8 cellular contexts compared by ENCODE assay signal in genomic region chr20:38658879-38659612, GRCh38. TPM values are rescaled to one million over a fixed set of nuclear protein-coding genes. Genes with fewer than 3 reads are reported as not detected.
DNase-seq lines count a peak whose midpoint lies in the region; ATAC-seq and TF ChIP-seq lines count a peak whose summit lies in the region.

No MANE protein-coding gene starts in this region.

- H3K9me3 ChIP-seq in CD4-positive, CD25-positive, alpha-beta regulatory T cell (ENCODE audit: control insufficient read depth in 2 of 2, low read length in 2 of 2) = no peaks in the 10 kb centered on the region
- no peaks in the 10 kb centered on the region for H3K9me3 ChIP-seq in H9 (ENCODE audit: control insufficient read depth, low read depth, low read length)
- no peaks in the 10 kb centered on the region for H3K9me3 ChIP-seq in OCI-LY3 (ENCODE audit: insufficient read depth, low read length)
- H3K9me3 ChIP-seq in ascending aorta = no peaks in the 10 kb centered on the region

- ATAC-seq in CD4-positive, CD25-positive, alpha-beta regulatory T cell (ENCODE audit: low read depth in 2 of 2) = peak in 1 of 2 donors; percentile 60
- ATAC-seq in GM18858 (IDR thresholded peaks at IDR 0.05; ENCODE audit: unreplicated experiment) (no peak), HG03378 (IDR thresholded peaks at IDR 0.05; ENCODE audit: unreplicated experiment) (no peak)

- H3K23ac ChIP-seq in H9 (ENCODE audit: insufficient read length, low read depth, low read length) = no peak overlapping the region

- no peak overlapping the region for H2AK5ac ChIP-seq in H9 (ENCODE audit: insufficient read length, low read length)

- H3K9ac ChIP-seq in H9 (ENCODE audit: extremely low read depth, insufficient read length, low read length) = no peak overlapping the region
- H3K9ac ChIP-seq in OCI-LY3 (ENCODE audit: low read length) = no peak overlapping the region

- H4K5ac ChIP-seq in H9 (ENCODE audit: insufficient read length, low read depth, low read length) = no peak overlapping the region

- H2BK5ac ChIP-seq in H9 (ENCODE audit: insufficient read length, low read length) = no peak overlapping the region

- no peaks in the 10 kb centered on the region for H3K23me2 ChIP-seq in H9 (ENCODE audit: insufficient read length, low read depth, low read length, poor library complexity, severe bottlenecking)

- H3K27ac ChIP-seq in CD4-positive, CD25-positive, alpha-beta regulatory T cell (ENCODE audit: insufficient read depth, low read length, poor library complexity, severe bottlenecking) = no peak overlapping the region
- H3K27ac ChIP-seq in H9 (ENCODE audit: insufficient read length, low read depth, low read length) (no peak overlapping the region), OCI-LY3 (ENCODE audit: low read length) (no peak overlapping the region), ascending aorta (no peak overlapping the region)

- no peak overlapping the region for H3K4me3 ChIP-seq in CD4-positive, CD25-positive, alpha-beta regulatory T cell (ENCODE audit: low read depth, low read length)
- no peak overlapping the region for H3K4me3 ChIP-seq in OCI-LY3 (ENCODE audit: low read length)
- H3K4me3 ChIP-seq in ascending aorta = no peak overlapping the region

- no peak overlapping the region for H2BK20ac ChIP-seq in H9 (ENCODE audit: low read depth, low read length, poor library complexity, severe bottlenecking)

- H4K20me1 ChIP-seq in H9 (ENCODE audit: control insufficient read depth, insufficient read depth, insufficient read length) (no peaks in the 10 kb centered on the region), OCI-LY3 (ENCODE audit: insufficient read depth, low read length) (no peaks in the 10 kb centered on the region)

- H2AFZ ChIP-seq in H9 (ENCODE audit: low read length) (no peak overlapping the region), OCI-LY3 (ENCODE audit: low read depth, low read length) (no peak overlapping the region)

- no peak overlapping the region for H4K91ac ChIP-seq in H9 (ENCODE audit: insufficient read length, low read depth, low read length)

- no peak overlapping the region for H3K4ac ChIP-seq in H9 (ENCODE audit: low read depth, low read length)

- no CpG with 5 or more reads among the region's 10 CpGs for WGBS in H9 (ENCODE audit: extremely low coverage, insufficient read length, low lambda C conversion rate)

- H3K4me1 ChIP-seq in CD4-positive, CD25-positive, alpha-beta regulatory T cell (ENCODE audit: control insufficient read depth, insufficient read depth, low read length, poor library complexity, severe bottlenecking) = no peaks in the 10 kb centered on the region
- H3K4me1 ChIP-seq in H9 (ENCODE audit: insufficient read depth, low read length) = no peaks in the 10 kb centered on the region
- no peaks in the 10 kb centered on the region for H3K4me1 ChIP-seq in OCI-LY3 (ENCODE audit: low read length)
- no peaks in the 10 kb centered on the region for H3K4me1 ChIP-seq in ascending aorta

- H3K27me3 Mint-ChIP-seq in CD4-positive, CD25-positive, alpha-beta regulatory T cell = peaks cover 49% of the 10 kb centered on the region
- H3K27me3 Mint-ChIP-seq in H9 (ENCODE audit: low read depth) = peaks cover 56% of the 10 kb centered on the region

- no peaks in the 10 kb centered on the region for H3K79me1 ChIP-seq in H9 (ENCODE audit: insufficient read depth, low read depth, low read length, poor library complexity, severe bottlenecking)

- H2BK15ac ChIP-seq in H9 (ENCODE audit: low read depth, low read length) = no peak overlapping the region

- no peak overlapping the region for H3T11ph ChIP-seq in H9 (ENCODE audit: low read length)

- H3K36me3 ChIP-seq in CD4-positive, CD25-positive, alpha-beta regulatory T cell (ENCODE audit: control insufficient read depth, insufficient read depth, low read length) = no peaks in the 10 kb centered on the region
- H3K36me3 ChIP-seq in OCI-LY3 (replicated peaks; ENCODE audit: low read depth, low read length) (no peaks in the 10 kb centered on the region), ascending aorta (no peaks in the 10 kb centered on the region)

- no peak overlapping the region for H3K56ac ChIP-seq in H9 (ENCODE audit: insufficient read length, low read depth, low read length)

- no peak overlapping the region for H3K14ac ChIP-seq in H9 (ENCODE audit: insufficient read depth, low read length)

- no peaks in the 10 kb centered on the region for H3K4me1 Mint-ChIP-seq in CD4-positive, CD25-positive, alpha-beta regulatory T cell
- H3K4me1 Mint-ChIP-seq in H9 = peaks cover 8 to 22% of the 10 kb centered on the region in 2 experiments

- peak in 2 of 3 donors; percentile 19 to 27 for DNase-seq in CD4-positive, CD25-positive, alpha-beta regulatory T cell
- DNase-seq in H9 (peak; percentile 87), ascending aorta (ENCODE audit: low spot score in 2 of 2) (no peak), islet precursor cell (peak; percentile 85)
- peak; percentile 12 for DNase-seq in stimulated activated naive CD4-positive, alpha-beta T cell treated with Interleukin-2 at 50 U/mL for 16 hours (lab: John Stamatoyannopoulos, UW)

- intact Hi-C loops in ascending aorta (cut with DNase I) = no loop called here

- H2BK12ac ChIP-seq in H9 (ENCODE audit: insufficient read length, low read depth, low read length) = no peak overlapping the region

- peaks cover 4% of the 10 kb centered on the region for H3K27me3 ChIP-seq in CD4-positive, CD25-positive, alpha-beta regulatory T cell (ENCODE audit: control insufficient read depth, insufficient read depth, low read length)
- H3K27me3 ChIP-seq in H9 (ENCODE audit: insufficient read depth, low read length) (no peaks in the 10 kb centered on the region; the same call in 1 of the 2 replicates), OCI-LY3 (ENCODE audit: low read depth, low read length) (peaks cover 50% of the 10 kb centered on the region), ascending aorta (no peaks in the 10 kb centered on the region)

- H3K79me2 ChIP-seq in H9 (ENCODE audit: insufficient read depth, low read length) (no peaks in the 10 kb centered on the region), OCI-LY3 (ENCODE audit: low read length) (no peaks in the 10 kb centered on the region)

- H2BK120ac ChIP-seq in H9 (ENCODE audit: low read depth, low read length, poor library complexity, severe bottlenecking) = no peak overlapping the region

- no peak overlapping the region for H4K8ac ChIP-seq in H9 (replicated peaks; ENCODE audit: insufficient read length, low read depth, low read length)

- H3K4me2 ChIP-seq in H9 (ENCODE audit: insufficient read depth, insufficient read length, low read length) (no peak overlapping the region), OCI-LY3 (ENCODE audit: low read length) (no peak overlapping the region)

- H3K9me3 Mint-ChIP-seq in CD4-positive, CD25-positive, alpha-beta regulatory T cell = peaks cover 0 to 2% (median 0%) of the 10 kb centered on the region in 7 donors
- H3K9me3 Mint-ChIP-seq in H9 = peaks cover 0 to 3% of the 10 kb centered on the region in 2 experiments; a peak in 1 of 5 replicates

- no peaks in the 10 kb centered on the region for H3K36me3 Mint-ChIP-seq in CD4-positive, CD25-positive, alpha-beta regulatory T cell
- H3K36me3 Mint-ChIP-seq in H9 (ENCODE audit: insufficient read depth in 1 of 3, low read depth in 3 of 3) = peaks cover 0 to 1% (median 0%) of the 10 kb centered on the region in 3 experiments; a peak in 2 of 7 replicates

- TF ChIP-seq CTCF in H9 (conservative IDR thresholded peaks at IDR 0.05) (peak; percentile 86), OCI-LY3 (IDR thresholded peaks at IDR 0.05; ENCODE audit: low read depth, low read length) (peak; percentile 74), ascending aorta (IDR thresholded peaks at IDR 0.05) (peak in 2 of 3 experiments; percentile 13 to 40)

- H3K4me3 Mint-ChIP-seq in CD4-positive, CD25-positive, alpha-beta regulatory T cell = no peak overlapping the region
- H3K4me3 Mint-ChIP-seq in H9 = no peak overlapping the region

- no peak overlapping the region for H3K18ac ChIP-seq in H9 (ENCODE audit: insufficient read length, low read depth, low read length)

- peak overlapping the region in 1 of 3 donors; percentile 71 for H3K27ac Mint-ChIP-seq in CD4-positive, CD25-positive, alpha-beta regulatory T cell
- H3K27ac Mint-ChIP-seq in H9 = no peak overlapping the region

RNA-seq across cellular contexts. Expression of gene ARHGAP40, which starts 57.4 kb away (rescaled TPM):
- not detected for total RNA-seq in CD4-positive, CD25-positive, alpha-beta regulatory T cell
- not detected for polyA plus RNA-seq in CD4-positive, CD25-positive, alpha-beta regulatory T cell
- total RNA-seq in H9 (2021) (0.17 and 0.26 TPM in 2 replicates), ascending aorta (not detected)

Comparison
In these comparisons a context has a peak if more than half of its experiments do, and no peak if none do; other contexts are left out.
1. DNase-seq: peak in CD4-positive, CD25-positive, alpha-beta regulatory T cell (2 of 3), H9 (single experiment), islet precursor cell (single experiment) and stimulated activated naive CD4-positive, alpha-beta T cell treated with Interleukin-2 at 50 U/mL for 16 hours (single experiment); none in ascending aorta (0 of 2).
2. CTCF ChIP-seq: peak in every context shown above with its lines; median percentile 86 in H9; 74 in OCI-LY3; 26 in ascending aorta.